In the genomic region with DNA sequence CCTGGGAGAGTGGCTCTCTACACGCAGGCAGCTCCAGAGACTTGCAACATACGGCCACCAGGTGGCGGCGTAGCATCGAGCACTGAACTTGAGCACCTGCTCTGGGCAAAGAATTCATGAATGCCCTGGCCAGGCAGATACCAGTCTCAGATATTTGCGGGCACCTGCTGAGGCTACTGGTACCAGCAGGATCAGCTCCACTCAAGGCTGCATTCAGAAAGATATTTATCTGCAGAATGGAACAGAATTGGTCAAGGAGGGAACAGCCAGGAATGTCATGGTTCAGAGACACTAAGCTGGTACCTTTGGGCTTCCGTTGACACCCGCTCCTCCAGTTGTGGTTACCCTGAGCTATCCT, we compare ENCODE assay signal across 9 cellular contexts. TPM values are rescaled to one million over a fixed set of nuclear protein-coding genes. Genes with fewer than 3 reads are reported as not detected.
DNase-seq lines count a peak whose midpoint lies in the region; ATAC-seq, FAIRE-seq and TF ChIP-seq lines count a peak whose summit lies in the region.
"Had no signal": no experiment of that assay in that cellular context is flagged by ENCODE, and none has a peak within 500 bp of the region (broad histone marks: within the 10 kb centered on the region; RNA-seq: fewer than 3 reads in every experiment).

No MANE protein-coding gene starts in this region.

- H3K9me3 ChIP-seq in A549, result no peaks in the 10 kb centered on the region

- TF ChIP-seq CTCF in A549 (IDR thresholded peaks at IDR 0.05), result peak; percentile 96

- no peak overlapping the region for H3K27ac Mint-ChIP-seq in activated CD4-positive, alpha-beta memory T cell treated with anti-CD3 and anti-CD28 coated beads, Interleukin-2, amount 10 ng/mL, durations not matched to agents 7 days and 5 days

- FAIRE-seq in A549 (lab: Jason Lieb, UNC) (no peak), GM18507 (lab: Jason Lieb, UNC) (peak; percentile 87)

- H3K27ac ChIP-seq in A549, result no peak overlapping the region

- H3K36me3 Mint-ChIP-seq in activated CD4-positive, alpha-beta memory T cell treated with anti-CD3 and anti-CD28 coated beads, Interleukin-2, amount 10 ng/mL, durations not matched to agents 7 days and 5 days (ENCODE audit: low read depth), result no peaks in the 10 kb centered on the region

- TF ChIP-seq RAD21 in A549 (conservative IDR thresholded peaks at IDR 0.05 in 1 of 2, IDR thresholded peaks at IDR 0.05 in 1 of 2), result peak; percentile 90 to 93

- no peak for TF ChIP-seq POLR2A in A549 (IDR thresholded peaks at IDR 0.05; ENCODE audit: low read length)

- no peak overlapping the region for H3K4me3 ChIP-seq in A549

- POLR2A ChIA-PET in A549 (lab: Yijun Ruan, JAX), result interaction anchor here (0.9 to 1.7 kb wide), 3 partner anchors 56 to 464 kb away, joined by 4 read pairs; a partner anchor contains a TSS
- POLR2A ChIA-PET in activated CD4-positive, alpha-beta memory T cell treated with anti-CD3 and anti-CD28 coated beads, Interleukin-2, amount 10 ng/mL, durations not matched to agents 7 days and 5 days (lab: Charles Lee), result interaction anchor here (0.6 to 2.4 kb wide), 4 partner anchors 42 to 140 kb away, joined by 3 to 20 read pairs (median 6); a partner anchor contains a TSS

- H3K4me3 Mint-ChIP-seq in activated CD4-positive, alpha-beta memory T cell treated with anti-CD3 and anti-CD28 coated beads, Interleukin-2, amount 10 ng/mL, durations not matched to agents 7 days and 5 days, result no peak overlapping the region

- ATAC-seq in A549, result peak; percentile 93 to 97
- ATAC-seq in HG03520 (IDR thresholded peaks at IDR 0.05; ENCODE audit: unreplicated experiment), result peak; percentile 75

- CTCF ChIA-PET in A549 (lab: Yijun Ruan, JAX), result interaction anchor here (0.5 to 7.6 kb wide), 64 partner anchors 9 to 806 kb away, joined by 3 to 153 read pairs (median 6); a partner anchor contains a TSS
- CTCF ChIA-PET in activated CD4-positive, alpha-beta memory T cell treated with anti-CD3 and anti-CD28 coated beads, Interleukin-2, amount 10 ng/mL, durations not matched to agents 7 days and 5 days (lab: Charles Lee), result interaction anchor here (0.5 to 9.1 kb wide), 29 partner anchors 11 to 463 kb away, joined by 3 to 281 read pairs (median 5); a partner anchor contains a TSS

- peaks cover 30% of the 10 kb centered on the region for H3K4me1 Mint-ChIP-seq in activated CD4-positive, alpha-beta memory T cell treated with anti-CD3 and anti-CD28 coated beads, Interleukin-2, amount 10 ng/mL, durations not matched to agents 7 days and 5 days

- TF ChIP-seq EP300 in A549 (IDR thresholded peaks at IDR 0.05), result no peak

- H3K4me2 ChIP-seq in A549, result peak overlapping the region; percentile 55; the same call in 2 of the 3 replicates

- H3K4me1 ChIP-seq in A549, result no peaks in the 10 kb centered on the region

- H3K27me3 Mint-ChIP-seq in activated CD4-positive, alpha-beta memory T cell treated with anti-CD3 and anti-CD28 coated beads, Interleukin-2, amount 10 ng/mL, durations not matched to agents 7 days and 5 days, result peaks cover 7% of the 10 kb centered on the region

- DNase-seq in A549 (ENCODE audit: low read depth in 1 of 2, low spot score in 1 of 2), result peak; percentile 80 to 83
- DNase-seq in GM18507 (ENCODE audit: extremely low spot score, insufficient read length, low read depth), result peak; percentile 62
- DNase-seq in NCI-H774 (lab: John Stamatoyannopoulos, UW), result peak; percentile 79
- DNase-seq in activated CD4-positive, alpha-beta memory T cell treated with anti-CD3 and anti-CD28 coated beads, Interleukin-2, amount 10 ng/mL, durations not matched to agents 7 days and 5 days, result peak; percentile 84
- DNase-seq in ecto neural progenitor cell (ENCODE audit: low spot score), result peak; percentile 77
- DNase-seq in medulla oblongata (ENCODE audit: extremely low spot score), result peak; percentile 89
- DNase-seq in stimulated activated CD8-positive, alpha-beta memory T cell treated with anti-CD3 and anti-CD28 coated beads, Interleukin-15, amount 100 ng/mL, for 24 hours (ENCODE audit: low read depth), result peak; percentile 56

- H3K9me3 Mint-ChIP-seq in activated CD4-positive, alpha-beta memory T cell treated with anti-CD3 and anti-CD28 coated beads, Interleukin-2, amount 10 ng/mL, durations not matched to agents 7 days and 5 days, result no peaks in the 10 kb centered on the region

- WGBS in A549 (ENCODE audit: missing lambda C conversion rate), result 20% methylated on average over 8 of the region's 8 CpGs

TF ChIP-seq in A549, 52 proteins besides CTCF, POLR2A, EP300 and RAD21:
- TF ChIP-seq SMC3 (IDR thresholded peaks at IDR 0.05) (peak; percentile 90), EHMT2 (IDR thresholded peaks at IDR 0.05; ENCODE audit: low read depth) (no peak)

RNA-seq across cellular contexts. Expression of a gene that starts 10.8 kb away (rescaled TPM):
- 39.8 and 42.8 TPM in 2 replicates for polyA plus RNA-seq in A549 (2011; rRNA removed)
- polyA plus RNA-seq in A549 (2012; cell fraction: cytosol; rRNA removed), result 61.7 and 70.0 TPM in 2 replicates
- polyA plus RNA-seq in A549 (2012; cell fraction: nucleus; rRNA removed), result 112 and 148 TPM in 2 replicates
- 67.5 to 74.4 TPM (median 71.1 TPM) in 3 replicates for polyA plus RNA-seq in A549 (2017; fragmentation: RNase III; extraction: RNeasy Plus Mini Kit Qiagen cat#74134 plus additional on column Dnase treatment)
- 22.2 and 23.1 TPM in 2 replicates for polyA minus RNA-seq in A549 (2011; rRNA and poly(A)+ RNA removed)
- 10 to 100 TPM; 15.3 to 16.5 TPM for total RNA-seq in activated CD4-positive, alpha-beta memory T cell treated with anti-CD3 and anti-CD28 coated beads, Interleukin-2, amount 10 ng/mL, durations not matched to agents 7 days and 5 days

RNA-seq across cellular contexts. Expression of a gene that starts 24.6 kb away (rescaled TPM):
- 0.05 and 0.09 TPM in 2 replicates for polyA plus RNA-seq in A549 (2011; rRNA removed)
- polyA plus RNA-seq in A549 (2012; cell fraction: cytosol; rRNA removed), result 0.08 TPM in 2 replicates
- 0.64 and 1.0 TPM in 2 replicates for polyA plus RNA-seq in A549 (2012; cell fraction: nucleus; rRNA removed)
- polyA plus RNA-seq in A549 (2017; fragmentation: RNase III; extraction: RNeasy Plus Mini Kit Qiagen cat#74134 plus additional on column Dnase treatment), result 0.07 to 0.19 TPM (median 0.16 TPM) in 3 replicates
- 0.15 TPM in 1 of 2 replicates, not detected in the other for polyA minus RNA-seq in A549 (2011; rRNA and poly(A)+ RNA removed)
- total RNA-seq in activated CD4-positive, alpha-beta memory T cell treated with anti-CD3 and anti-CD28 coated beads, Interleukin-2, amount 10 ng/mL, durations not matched to agents 7 days and 5 days, result 1 to 10 TPM; 5.7 TPM

RNA-seq across cellular contexts. Expression of a gene that starts 36.2 kb away (rescaled TPM):
- polyA plus RNA-seq in A549 (2011; rRNA removed) (0.06 and 0.26 TPM in 2 replicates), A549 (2017; fragmentation: RNase III; extraction: RNeasy Plus Mini Kit Qiagen cat#74134 plus additional on column Dnase treatment) (0.30 to 0.32 TPM (median 0.30 TPM) in 3 replicates)
- polyA plus RNA-seq in A549 (2012; cell fraction: cytosol; rRNA removed), result 0.07 and 0.23 TPM in 2 replicates
- polyA plus RNA-seq in A549 (2012; cell fraction: nucleus; rRNA removed), result 0.32 and 0.73 TPM in 2 replicates
- polyA minus RNA-seq in A549 (2011; rRNA and poly(A)+ RNA removed), result 0.19 TPM in 1 of 2 replicates, not detected in the other
- total RNA-seq in activated CD4-positive, alpha-beta memory T cell treated with anti-CD3 and anti-CD28 coated beads, Interleukin-2, amount 10 ng/mL, durations not matched to agents 7 days and 5 days, result under 1 TPM in 1 of 2 experiments, not detected in 1; 0.18 TPM
- total RNA-seq: temporal lobe had no signal

RNA-seq across cellular contexts. Expression of a gene that starts 46.0 kb away (rescaled TPM):
- polyA plus RNA-seq in A549 (2011; rRNA removed), result not detected in 2 replicates
- not detected in 2 replicates for polyA plus RNA-seq in A549 (2012; cell fraction: cytosol; rRNA removed)
- not detected in 2 replicates for polyA plus RNA-seq in A549 (2012; cell fraction: nucleus; rRNA removed)
- polyA plus RNA-seq in A549 (2017; fragmentation: RNase III; extraction: RNeasy Plus Mini Kit Qiagen cat#74134 plus additional on column Dnase treatment), result not detected in 3 replicates
- polyA minus RNA-seq in A549 (2011; rRNA and poly(A)+ RNA removed), result not detected in 2 replicates
- not detected for total RNA-seq in activated CD4-positive, alpha-beta memory T cell treated with anti-CD3 and anti-CD28 coated beads, Interleukin-2, amount 10 ng/mL, durations not matched to agents 7 days and 5 days
- total RNA-seq: temporal lobe had no signal
